ENCODE assay signal across 15 cellular contexts in the genomic region with DNA sequence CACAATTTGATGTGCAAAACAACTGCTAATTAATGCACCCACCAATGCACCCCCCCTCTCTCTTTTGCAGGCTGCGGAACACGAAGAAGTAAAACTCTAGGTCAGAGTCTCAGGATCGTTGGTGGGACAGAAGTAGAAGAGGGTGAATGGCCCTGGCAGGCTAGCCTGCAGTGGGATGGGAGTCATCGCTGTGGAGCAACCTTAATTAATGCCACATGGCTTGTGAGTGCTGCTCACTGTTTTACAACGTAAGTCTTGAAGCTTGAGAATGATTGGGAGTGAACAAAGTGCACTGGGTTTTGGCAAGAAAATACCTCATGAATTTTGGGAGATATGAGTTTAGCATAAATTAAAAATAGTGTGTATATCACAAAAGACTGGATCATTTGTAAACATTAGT. TPM values are rescaled to one million over a fixed set of nuclear protein-coding genes. Genes with fewer than 3 reads are reported as not detected.
"Had no signal": no experiment of that assay in that cellular context is flagged by ENCODE, and none has a peak within 500 bp of the region (broad histone marks: within the 10 kb centered on the region; RNA-seq: fewer than 3 reads in every experiment).

No MANE protein-coding gene starts in this region.

- H3K4me3 ChIP-seq: body of pancreas, colonic mucosa, esophagus muscularis mucosa, thyroid gland had no signal

- H3K9me3 ChIP-seq: body of pancreas, colonic mucosa, esophagus muscularis mucosa, neutrophil, thyroid gland had no signal

- H3K27me3 ChIP-seq: body of pancreas, colonic mucosa, esophagus muscularis mucosa, neutrophil, thyroid gland had no signal

- DNase-seq: activated B cell treated with CpG ODN at 0.5 μM for 24 hours; activated CD4-positive, alpha-beta T cell treated with anti-CD3 and anti-CD28 coated beads for 48 hours; activated CD8-positive, alpha-beta T cell treated with anti-CD3 and anti-CD28 coated beads for 36 hours; activated effector memory CD4-positive, alpha-beta T cell treated with anti-CD3 and anti-CD28 coated beads, Interleukin-2, amount 50 U/mL, for 16 hours; activated T-cell treated with anti-CD3 and anti-CD28 coated beads, Interleukin-2, amount 50 U/mL, for 4 hours; body of pancreas; central memory CD4-positive, alpha-beta T cell; colonic mucosa; naive thymus-derived CD4-positive, alpha-beta T cell; thyroid gland had no signal

- H3K4me1 ChIP-seq: body of pancreas, colonic mucosa, esophagus muscularis mucosa, thyroid gland had no signal

- H3K36me3 ChIP-seq: colonic mucosa, esophagus muscularis mucosa, neutrophil, thyroid gland had no signal

- ATAC-seq: activated CD8-positive, alpha-beta T cell treated with anti-CD3 and anti-CD28 coated beads for 36 hours; activated T-cell treated with anti-CD3 and anti-CD28 coated beads, Interleukin-2, amount 50 U/mL, for 4 hours; body of pancreas; naive thymus-derived CD4-positive, alpha-beta T cell; stimulated activated effector memory CD8-positive, alpha-beta T cell treated with anti-CD3 and anti-CD28 coated beads, Interleukin-12 subunit alpha, Interleukin-12 subunit beta, amount 100 ng/mL, for 72 hours had no signal

RNA-seq across cellular contexts. Expression of a gene that starts 28.9 kb away (rescaled TPM):
- total RNA-seq: activated B cell treated with CpG ODN at 0.5 μM for 24 hours; activated T-cell treated with anti-CD3 and anti-CD28 coated beads, Interleukin-2, amount 50 U/mL, for 4 hours; colonic mucosa; lung microvascular endothelial cell; naive thymus-derived CD4-positive, alpha-beta T cell; renal cortical epithelial cell had no signal
